ENCODE assay signal across 9 cellular contexts in genomic region chr10:74153123-74153522, GRCh38. TPM values are rescaled to one million over a fixed set of nuclear protein-coding genes. Genes with fewer than 3 reads are reported as not detected.
DNase-seq lines count a peak whose midpoint lies in the region; ATAC-seq and TF ChIP-seq lines count a peak whose summit lies in the region.
"Had no signal": no experiment of that assay in that cellular context is flagged by ENCODE, and none has a peak within 500 bp of the region (broad histone marks: within the 10 kb centered on the region; RNA-seq: fewer than 3 reads in every experiment).

No MANE protein-coding gene starts in this region.

- H3K4me2 ChIP-seq in MM.1S (ENCODE audit: low read depth, low read length): peak overlapping the region; percentile 87

- H3K4me1 ChIP-seq in MM.1S (ENCODE audit: low read length): peaks cover 27% of the 10 kb centered on the region
- peaks cover 2% of the 10 kb centered on the region for H3K4me1 ChIP-seq in prostate gland (replicated peaks)

- H3K27me3 ChIP-seq in MM.1S (replicated peaks; ENCODE audit: insufficient read depth, low read length) (no peaks in the 10 kb centered on the region), prostate gland (replicated peaks; ENCODE audit: insufficient read depth) (no peaks in the 10 kb centered on the region)

- no peak for ATAC-seq in GM19324 (IDR thresholded peaks at IDR 0.05; ENCODE audit: low FRiP score, unreplicated experiment)
- ATAC-seq: effector memory CD8-positive, alpha-beta T cell had no signal

- H3K9me2 ChIP-seq in MM.1S (replicated peaks; ENCODE audit: insufficient read depth, low read length): no peaks in the 10 kb centered on the region

- no peak overlapping the region for H3K9ac ChIP-seq in MM.1S (ENCODE audit: low read length)

- no peak overlapping the region for H3K27ac ChIP-seq in MM.1S (ENCODE audit: low read length)
- H3K27ac ChIP-seq in prostate gland: no peak overlapping the region

- H3K4me3 Mint-ChIP-seq in endothelial cell (ENCODE audit: unreplicated experiment): no peak overlapping the region
- H3K4me3 Mint-ChIP-seq: effector memory CD8-positive, alpha-beta T cell had no signal

- H3F3A ChIP-seq in MM.1S (ENCODE audit: insufficient read depth, low read length): peaks cover 24% of the 10 kb centered on the region

- H3K27ac Mint-ChIP-seq in endothelial cell (ENCODE audit: unreplicated experiment): peak overlapping the region; percentile 32
- H3K27ac Mint-ChIP-seq: effector memory CD8-positive, alpha-beta T cell had no signal

- H2AFZ ChIP-seq in MM.1S (ENCODE audit: low read length): no peak overlapping the region

- no peaks in the 10 kb centered on the region for H3K36me3 ChIP-seq in MM.1S (replicated peaks; ENCODE audit: insufficient read depth, low read length)
- no peaks in the 10 kb centered on the region for H3K36me3 ChIP-seq in prostate gland

- TF ChIP-seq POLR2A in prostate gland (IDR thresholded peaks at IDR 0.05): no peak

- TF ChIP-seq CTCF in MM.1S (IDR thresholded peaks at IDR 0.05; ENCODE audit: low read length) (peak; percentile 23; the same call in 1 of the 2 replicates), endothelial cell (IDR thresholded peaks at IDR 0.05; ENCODE audit: unreplicated experiment) (peak; percentile 68), prostate gland (IDR thresholded peaks at IDR 0.05) (peak in 3 of 4 experiments; percentile 3 to 63 (median 43))

- H3K36me3 Mint-ChIP-seq in endothelial cell (ENCODE audit: low read depth, unreplicated experiment): no peaks in the 10 kb centered on the region

- no peaks in the 10 kb centered on the region for H3K9me3 ChIP-seq in MM.1S (replicated peaks; ENCODE audit: insufficient read depth, low read length)
- no peaks in the 10 kb centered on the region for H3K9me3 ChIP-seq in prostate gland

- no peaks in the 10 kb centered on the region for H3K27me3 Mint-ChIP-seq in endothelial cell (ENCODE audit: unreplicated experiment)
- H3K27me3 Mint-ChIP-seq: effector memory CD8-positive, alpha-beta T cell had no signal

- intact Hi-C loops in prostate gland (cut with DNase I): no loop called here

- H4K20me1 ChIP-seq in MM.1S (ENCODE audit: insufficient read depth, low read length): no peaks in the 10 kb centered on the region

- WGBS in prostate gland: 24% methylated on average over 4 of the region's 4 CpGs

- no peaks in the 10 kb centered on the region for H3K9me3 Mint-ChIP-seq in endothelial cell (ENCODE audit: unreplicated experiment)
- H3K9me3 Mint-ChIP-seq: effector memory CD8-positive, alpha-beta T cell had no signal

- H3K4me3 ChIP-seq in MM.1S (ENCODE audit: low read length) (no peak overlapping the region), prostate gland (no peak overlapping the region)

- H3K79me2 ChIP-seq in MM.1S (ENCODE audit: low read length): peaks cover 90% of the 10 kb centered on the region

- H3K4me1 Mint-ChIP-seq in endothelial cell (ENCODE audit: unreplicated experiment): peaks cover 5% of the 10 kb centered on the region

- DNase-seq in EH (ENCODE audit: low read depth) (peak; percentile 70), MM.1S (no peak), endothelial cell (ENCODE audit: low spot score) (no peak), prostate gland (ENCODE audit: low spot score) (no peak), NK-92 (lab: John Stamatoyannopoulos, UW; ENCODE audit: unreplicated experiment) (no peak), cerebellum (ENCODE audit: low spot score) (no peak)
- DNase-seq in activated CD8-positive, alpha-beta memory T cell treated with anti-CD3 and anti-CD28 coated beads, Interleukin-2, amount 50 U/mL, for 4 hours: no peak
- DNase-seq: effector memory CD8-positive, alpha-beta T cell had no signal

RNA-seq across cellular contexts. Expression of gene ADK, which starts 2.1 kb away (rescaled TPM):
- 13.1 TPM for total RNA-seq in endothelial cell (ENCODE audit: unreplicated experiment)
- 10 to 100 TPM; 34.1 to 42.5 TPM for total RNA-seq in prostate gland
- total RNA-seq in cerebellum: 44.1 TPM

RNA-seq across cellular contexts. Expression of gene AP3M1, which starts 2.5 kb away (rescaled TPM):
- total RNA-seq in endothelial cell (ENCODE audit: unreplicated experiment) (43.7 TPM), prostate gland (10 to 100 TPM; 29.6 to 34.9 TPM), cerebellum (43.3 TPM)
